Comparison of ENCODE assay signal across 3 cellular contexts in genomic region chrX:155267995-155268394, GRCh38. TPM values are rescaled to one million over a fixed set of nuclear protein-coding genes. Genes with fewer than 3 reads are reported as not detected.
"Had no signal": no experiment of that assay in that cellular context is flagged by ENCODE, and none has a peak within 500 bp of the region (broad histone marks: within the 10 kb centered on the region; RNA-seq: fewer than 3 reads in every experiment).

No MANE protein-coding gene starts in this region.

RNA-seq across cellular contexts. Expression of gene RAB39B, which starts 3.7 kb away (rescaled TPM):
- total RNA-seq: psoas muscle, pulmonary artery endothelial cell had no signal
- polyA plus RNA-seq: smooth muscle cell had no signal
